1 cellular context compared by ENCODE assay signal in the genomic region with DNA sequence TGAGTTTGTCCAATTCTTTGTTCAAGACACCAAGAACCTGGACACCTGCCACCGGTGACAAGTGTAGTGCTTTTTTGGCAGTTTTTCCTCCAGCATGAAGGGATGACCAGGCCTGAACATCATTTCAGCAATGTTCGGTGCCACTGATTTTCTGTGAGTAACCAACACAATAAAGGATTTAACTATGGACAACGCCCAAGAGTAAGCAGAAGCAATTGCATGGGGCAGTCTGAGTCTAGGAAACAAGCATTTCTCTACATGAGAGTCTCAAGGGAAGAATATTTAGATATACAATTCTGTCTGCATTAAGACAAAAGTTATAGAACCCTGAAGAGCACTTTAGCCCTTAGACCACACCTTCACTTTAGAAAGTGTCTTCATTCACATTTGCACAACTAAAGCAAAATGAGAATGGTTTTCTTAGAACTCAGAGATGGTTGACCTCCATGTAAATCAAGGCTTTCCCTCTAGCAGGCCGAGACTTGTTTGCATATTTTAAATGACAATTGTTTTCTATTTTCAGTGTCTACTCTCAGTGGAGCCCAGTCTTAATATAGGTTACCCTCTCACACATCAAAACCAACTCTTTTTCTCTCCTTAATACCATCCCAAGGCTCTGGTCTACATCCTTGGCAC.
TF ChIP-seq lines count a peak whose summit lies in the region.

No MANE protein-coding gene starts in this region.

TF ChIP-seq in K562, 482 proteins besides CTCF, POLR2A, EP300 and RAD21 (continued from another document):
- TF ChIP-seq HOMEZ (CRISPR knock-in tag; IDR thresholded peaks at IDR 0.05) (no peak), EHMT2 (IDR thresholded peaks at IDR 0.05) (no peak), ZBTB1 (CRISPR knock-in tag; IDR thresholded peaks at IDR 0.05; ENCODE audit: borderline replicate concordance, low read depth) (no peak)
TF ChIP-seq in K562: peak in this region for 0.
